1 cellular context compared by ENCODE assay signal in the genomic region with DNA sequence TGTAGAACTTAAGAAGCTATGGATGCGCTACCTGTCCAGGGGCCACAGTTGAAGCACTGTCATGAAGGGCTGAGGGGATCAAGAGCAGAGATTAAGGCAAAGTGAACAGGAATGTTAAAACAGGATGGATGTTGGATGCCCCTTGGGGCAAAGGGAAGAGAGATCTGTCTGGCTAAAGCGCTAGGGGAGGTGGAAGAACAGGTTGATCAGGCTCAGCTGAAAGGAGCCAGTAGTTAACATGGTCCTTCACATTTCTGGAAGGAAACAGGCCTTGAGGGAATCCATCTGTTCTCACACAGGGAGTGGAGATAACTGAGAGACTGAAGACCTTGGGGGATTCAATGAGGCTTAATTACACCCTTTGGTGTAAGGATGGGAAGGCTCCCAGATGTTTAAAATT.
TF ChIP-seq lines count a peak whose summit lies in the region.

No MANE protein-coding gene starts in this region.

TF ChIP-seq in IMR-90, 13 proteins besides CTCF, POLR2A, EP300 and RAD21:
- TF ChIP-seq NFE2L2 (IDR thresholded peaks at IDR 0.05; ENCODE audit: low read depth, low read length) (no peak), USF2 (IDR thresholded peaks at IDR 0.05; ENCODE audit: low read depth, low read length) (no peak), SMC3 (IDR thresholded peaks at IDR 0.05; ENCODE audit: low read depth, low read length) (no peak), CHD1 (IDR thresholded peaks at IDR 0.05; ENCODE audit: low read depth, low read length) (no peak), CEBPB (IDR thresholded peaks at IDR 0.05; ENCODE audit: low read depth, low read length) (no peak), BHLHE40 (IDR thresholded peaks at IDR 0.05; ENCODE audit: low read depth, low read length) (no peak)
TF ChIP-seq in IMR-90: peak in this region for 0.
